Comparison of ENCODE assay signal across 8 cellular contexts in genomic region chr15:49044761-49045571, GRCh38. TPM values are rescaled to one million over a fixed set of nuclear protein-coding genes. Genes with fewer than 3 reads are reported as not detected.
DNase-seq lines count a peak whose midpoint lies in the region; ATAC-seq and TF ChIP-seq lines count a peak whose summit lies in the region.

No MANE protein-coding gene starts in this region.

- no peaks in the 10 kb centered on the region for H3K27me3 Mint-ChIP-seq in CD4-positive, alpha-beta T cell

- H3K4me3 ChIP-seq in dorsolateral prefrontal cortex (peak overlapping the region; percentile 75 to 100 (median 93)), neuron (ENCODE audit: low read length) (peak overlapping the region; percentile 100)

- no peak for ATAC-seq in CD4-positive, alpha-beta T cell (ENCODE audit: poor library complexity)
- ATAC-seq in GM21717 (IDR thresholded peaks at IDR 0.05; ENCODE audit: unreplicated experiment) (no peak), HG03439 (IDR thresholded peaks at IDR 0.05; ENCODE audit: unreplicated experiment) (no peak), HG02840 (IDR thresholded peaks at IDR 0.05; ENCODE audit: low FRiP score, unreplicated experiment) (no peak)

- no peak for DNase-seq in CD4-positive, alpha-beta T cell
- DNase-seq in Kasumi-1 (lab: John Stamatoyannopoulos, UW) (peak; percentile 21 to 36), dorsolateral prefrontal cortex (no peak), DMS79 (lab: John Stamatoyannopoulos, UW) (no peak)

- H3K27ac Mint-ChIP-seq in CD4-positive, alpha-beta T cell, result peak overlapping the region; percentile 92

- H3K27me3 ChIP-seq in CD4-positive, alpha-beta T cell (ENCODE audit: control insufficient read depth, insufficient read depth, low read length), result no peaks in the 10 kb centered on the region
- H3K27me3 ChIP-seq in dorsolateral prefrontal cortex (no peaks in the 10 kb centered on the region), neuron (ENCODE audit: insufficient read depth, low read length) (no peaks in the 10 kb centered on the region)

- peaks cover 26% of the 10 kb centered on the region for H3K36me3 Mint-ChIP-seq in CD4-positive, alpha-beta T cell (ENCODE audit: low read depth)

- intact Hi-C loops in CD4-positive, alpha-beta T cell (cut with DNase I, micrococcal nuclease), result loop anchor here (5.0 to 10.0 kb wide), 7 partner anchors 80 to 1640 kb away; partner anchors contain the start of genes EID1 (in 2 of the 2), CEP152 (in 1 of the 2), GABPB1 (in 1 of the 2) and TRPM7 (in 1 of the 2)
- intact Hi-C loops in dorsolateral prefrontal cortex (cut with DNase I), result loop anchor here (5.0 to 10.0 kb wide), 4 partner anchors 37 to 170 kb away; partner anchors contain the start of gene EID1 (in 2 of the 2)

- TF ChIP-seq CTCF in CD4-positive, alpha-beta T cell (IDR thresholded peaks at IDR 0.05), result no peak
- no peak for TF ChIP-seq CTCF in dorsolateral prefrontal cortex (IDR thresholded peaks at IDR 0.05 in 54 of 56, conservative IDR thresholded peaks at IDR 0.05 in 2 of 56; ENCODE audit: low read depth in 1 of 56, partially characterized antibody in 56 of 56)

- peak overlapping the region; percentile 91 for H2AFZ ChIP-seq in neuron (ENCODE audit: low read depth, low read length)

- no peak overlapping the region for H3K27ac ChIP-seq in CD4-positive, alpha-beta T cell (ENCODE audit: low read depth, low read length)
- peak overlapping the region in 58 of 59 donors; percentile 30 to 99 (median 94) for H3K27ac ChIP-seq in dorsolateral prefrontal cortex

- no peaks in the 10 kb centered on the region for H3K9me3 ChIP-seq in CD4-positive, alpha-beta T cell (ENCODE audit: control insufficient read depth, low read length)
- no peaks in the 10 kb centered on the region for H3K9me3 ChIP-seq in neuron (ENCODE audit: low read length)

- peaks cover 50% of the 10 kb centered on the region for H3K4me1 Mint-ChIP-seq in CD4-positive, alpha-beta T cell (ENCODE audit: low read depth)

- peaks cover 2% of the 10 kb centered on the region for H3K36me3 ChIP-seq in neuron (ENCODE audit: insufficient read depth, low read length)

- H3K4me3 Mint-ChIP-seq in CD4-positive, alpha-beta T cell, result peak overlapping the region; percentile 98

- CTCF ChIA-PET in CD4-positive, alpha-beta T cell (lab: Charles Lee), result interaction anchor here (1.8 to 2.0 kb wide), 3 partner anchors 97 to 110 kb away, joined by 4 to 7 read pairs (median 4); partner anchors contain the start of gene COPS2

- H3K4me1 ChIP-seq in neuron (ENCODE audit: insufficient read depth, low read length), result peaks cover 18% of the 10 kb centered on the region

- H3K9me3 Mint-ChIP-seq in CD4-positive, alpha-beta T cell, result no peaks in the 10 kb centered on the region

- POLR2A ChIA-PET in CD4-positive, alpha-beta T cell (lab: Charles Lee), result interaction anchor here (1.4 to 2.7 kb wide), 5 partner anchors 9 to 167 kb away, joined by 6 to 23 read pairs (median 6); partner anchors contain the start of genes COPS2, EID1 and GALK2

RNA-seq across cellular contexts. Expression of gene SECISBP2L, which starts 1.3 kb away (rescaled TPM):
- 10 to 100 TPM; 55.9 to 56.0 TPM for total RNA-seq in CD4-positive, alpha-beta T cell
- total RNA-seq in dorsolateral prefrontal cortex, result 100 to 1,000 TPM; 103 to 402 (median 176) TPM

Comparison
In these comparisons a context has a peak if more than half of its experiments do, and no peak if none do; other contexts are left out.
1. DNase-seq: peak in Kasumi-1 (2 of 2); none in CD4-positive, alpha-beta T cell (0 of 10), dorsolateral prefrontal cortex (0 of 10) and DMS79 (single experiment).